In genomic region chr16:77059441-77059840, GRCh38 we compare ENCODE assay signal across 12 cellular contexts.
"Had no signal": no experiment of that assay in that cellular context is flagged by ENCODE, and none has a peak within 500 bp of the region (broad histone marks: within the 10 kb centered on the region; RNA-seq: fewer than 3 reads in every experiment).

No MANE protein-coding gene starts in this region.

- H3K36me3 ChIP-seq: adrenal gland, brain microvascular endothelial cell had no signal

- H3K4me3 ChIP-seq: adrenal gland, testis had no signal

- H3K27me3 ChIP-seq: adrenal gland, brain microvascular endothelial cell, testis had no signal

- H3K9me3 ChIP-seq: adrenal gland, testis had no signal

- ATAC-seq: esophagus mucosa; left lobe of liver; stimulated activated naive CD8-positive, alpha-beta T cell treated with anti-CD3 and anti-CD28 coated beads, Interleukin-15, amount 100 ng/mL, for 72 hours had no signal

- H3K4me1 ChIP-seq: adrenal gland, testis had no signal

- DNase-seq: activated naive CD4-positive, alpha-beta T cell treated with anti-CD3 and anti-CD28 coated beads, Interleukin-2, amount 10 ng/mL, durations not matched to agents 7 days and 5 days; brain microvascular endothelial cell; cerebellar nuclear complex; glutamatergic neuron; nephron progenitor cell; stimulated activated CD4-positive, alpha-beta T cell treated with anti-CD3 and anti-CD28 coated beads, Interleukin-4, amount 100 ng/mL, for 24 hours; stimulated activated naive CD8-positive, alpha-beta T cell treated with anti-CD3 and anti-CD28 coated beads, Interleukin-15, amount 100 ng/mL, for 72 hours; T-helper 2 cell; testis had no signal

- H3K27ac ChIP-seq: adrenal gland, brain microvascular endothelial cell, testis had no signal
